8 cellular contexts compared by ENCODE assay signal in genomic region chr1:212698467-212699103, GRCh38. TPM values are rescaled to one million over a fixed set of nuclear protein-coding genes. Genes with fewer than 3 reads are reported as not detected.
DNase-seq lines count a peak whose midpoint lies in the region; ATAC-seq and TF ChIP-seq lines count a peak whose summit lies in the region.

No MANE protein-coding gene starts in this region.

- WGBS in stomach, 5 donors: 19 to 26% (median 21%) methylated on average over 12 of the region's 12 CpGs

- H3K27me3 ChIP-seq in Loucy (ENCODE audit: insufficient read depth, low read length, poor library complexity, severe bottlenecking) (no peaks in the 10 kb centered on the region), stomach (peaks cover 0 to 56% (median 18%) of the 10 kb centered on the region in 3 donors)

- H3K79me2 ChIP-seq in Loucy (ENCODE audit: insufficient read depth, low read length): peaks cover 17% of the 10 kb centered on the region

- no peaks in the 10 kb centered on the region for H3K9me3 Mint-ChIP-seq in activated naive CD4-positive, alpha-beta T cell treated with anti-CD3 and anti-CD28 coated beads, Interleukin-2, amount 10 ng/mL, durations not matched to agents 7 days and 5 days

- CTCF ChIA-PET in activated naive CD4-positive, alpha-beta T cell treated with anti-CD3 and anti-CD28 coated beads, Interleukin-2, amount 10 ng/mL, durations not matched to agents 7 days and 5 days (lab: Charles Lee): interaction anchor here (0.6 to 2.6 kb wide), 22 partner anchors 9 to 296 kb away, joined by 3 to 19 read pairs (median 4); partner anchors contain the start of genes NSL1 and TATDN3

- H3K36me3 ChIP-seq in Loucy (ENCODE audit: insufficient read depth, low read length) (no peaks in the 10 kb centered on the region), stomach (no peaks in the 10 kb centered on the region)

- peaks cover 32% of the 10 kb centered on the region for H3K4me1 Mint-ChIP-seq in activated naive CD4-positive, alpha-beta T cell treated with anti-CD3 and anti-CD28 coated beads, Interleukin-2, amount 10 ng/mL, durations not matched to agents 7 days and 5 days

- no peak for TF ChIP-seq POLR2A in stomach (IDR thresholded peaks at IDR 0.05)

- no peaks in the 10 kb centered on the region for H3K9me2 ChIP-seq in Loucy (replicated peaks; ENCODE audit: low read depth, low read length)

- peaks cover 45% of the 10 kb centered on the region for H3K27me3 Mint-ChIP-seq in activated naive CD4-positive, alpha-beta T cell treated with anti-CD3 and anti-CD28 coated beads, Interleukin-2, amount 10 ng/mL, durations not matched to agents 7 days and 5 days

- H3K4me2 ChIP-seq in Loucy (ENCODE audit: low read depth, low read length, poor library complexity, severe bottlenecking): peak overlapping the region; percentile 96

- no peaks in the 10 kb centered on the region for H3K9me3 ChIP-seq in Loucy (ENCODE audit: insufficient read depth, low read depth, low read length)
- no peaks in the 10 kb centered on the region for H3K9me3 ChIP-seq in stomach

- TF ChIP-seq CTCF in Loucy (conservative IDR thresholded peaks at IDR 0.05; ENCODE audit: low read length) (no peak), fibroblast of pulmonary artery (IDR thresholded peaks at IDR 0.05; ENCODE audit: low read length, missing control alignments) (no peak), stomach (IDR thresholded peaks at IDR 0.05) (no peak)

- H3K4me3 ChIP-seq in Loucy (ENCODE audit: low read length, poor library complexity, severe bottlenecking): peak overlapping the region; percentile 83
- peak overlapping the region; percentile 56 for H3K4me3 ChIP-seq in fibroblast of pulmonary artery (replicated peaks; ENCODE audit: low read depth, low read length)
- H3K4me3 ChIP-seq in stomach: peak overlapping the region; percentile 51 to 73 (median 58)

- intact Hi-C loops in stomach (cut with DNase I; ENCODE audit: low total_unique reads): no loop called here

- no peak for DNase-seq in activated naive CD4-positive, alpha-beta T cell treated with anti-CD3 and anti-CD28 coated beads, Interleukin-2, amount 10 ng/mL, durations not matched to agents 7 days and 5 days
- no peak for DNase-seq in activated naive CD4-positive, alpha-beta T cell (lab: John Stamatoyannopoulos, UW)
- DNase-seq in fibroblast of pulmonary artery (ENCODE audit: low read depth): no peak
- DNase-seq in stomach: no peak
- no peak for DNase-seq in HUDEP-2 (lab: John Stamatoyannopoulos, UW; ENCODE audit: unreplicated experiment in 76 of 76)
- no peak for DNase-seq in stimulated activated CD4-positive, alpha-beta T cell treated with anti-CD3 and anti-CD28 coated beads, Interleukin-4, amount 100 ng/mL, for 24 hours

- H3K4me3 Mint-ChIP-seq in activated naive CD4-positive, alpha-beta T cell treated with anti-CD3 and anti-CD28 coated beads, Interleukin-2, amount 10 ng/mL, durations not matched to agents 7 days and 5 days: peak overlapping the region; percentile 68

- H3K27ac Mint-ChIP-seq in activated naive CD4-positive, alpha-beta T cell treated with anti-CD3 and anti-CD28 coated beads, Interleukin-2, amount 10 ng/mL, durations not matched to agents 7 days and 5 days: peak overlapping the region; percentile 34

- peaks cover 4% of the 10 kb centered on the region for H3K36me3 Mint-ChIP-seq in activated naive CD4-positive, alpha-beta T cell treated with anti-CD3 and anti-CD28 coated beads, Interleukin-2, amount 10 ng/mL, durations not matched to agents 7 days and 5 days

- TF ChIP-seq EP300 in stomach (IDR thresholded peaks at IDR 0.05): no peak

- peak overlapping the region; percentile 65 for H3K9ac ChIP-seq in Loucy (ENCODE audit: low read depth, low read length, poor library complexity, severe bottlenecking)

- H4K20me1 ChIP-seq in Loucy (ENCODE audit: insufficient read depth, low read length, poor library complexity, severe bottlenecking): no peaks in the 10 kb centered on the region

- ATAC-seq in activated CD4-positive, CD25-positive, alpha-beta regulatory T cell treated with anti-CD3 and anti-CD28 coated beads, Interleukin-2, amount 50 U/mL, for 24 hours: no peak

- peaks cover 16% of the 10 kb centered on the region; the same call in 1 of the 2 replicates for H3F3A ChIP-seq in Loucy (ENCODE audit: low read depth)

- H3K4me1 ChIP-seq in Loucy (ENCODE audit: insufficient read depth, low read length, poor library complexity, severe bottlenecking) (peaks cover 20% of the 10 kb centered on the region), stomach (peaks cover 26 to 40% (median 34%) of the 10 kb centered on the region in 4 donors)

- peak overlapping the region in 2 of 5 donors; percentile 78 to 83 for H3K27ac ChIP-seq in stomach

- peak overlapping the region; percentile 99 for H2AFZ ChIP-seq in Loucy (ENCODE audit: low read length)

RNA-seq across cellular contexts. Expression of gene BATF3, which starts 1.1 kb away (rescaled TPM):
- 1 to 10 TPM in 2 of 5 donors, not detected in 3; 1.1 to 1.2 TPM for total RNA-seq in stomach
- polyA plus RNA-seq in stomach: 1 to 10 TPM; 4.1 to 6.9 (median 5.3) TPM
